ENCODE assay signal across 22 cellular contexts in the genomic region with DNA sequence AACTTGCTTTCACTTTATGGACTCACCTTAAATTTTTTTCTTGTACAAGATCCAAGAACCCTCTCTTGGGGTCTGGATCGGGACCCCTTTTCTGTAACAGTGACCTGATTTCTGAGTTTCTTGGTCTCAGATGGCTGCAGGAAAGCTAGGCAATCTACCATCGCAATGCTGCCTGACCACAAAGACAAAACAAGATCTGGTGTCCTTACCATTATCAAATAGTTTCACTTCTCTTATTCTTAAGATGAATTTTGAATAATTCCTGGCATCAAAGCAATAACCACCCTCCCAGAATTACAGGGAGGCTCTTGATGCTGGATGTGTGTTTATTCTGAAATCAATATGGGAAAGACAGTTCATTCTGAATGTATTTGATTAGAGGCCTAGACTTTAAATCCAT.
"Had no signal": no experiment of that assay in that cellular context is flagged by ENCODE, and none has a peak within 500 bp of the region (broad histone marks: within the 10 kb centered on the region; RNA-seq: fewer than 3 reads in every experiment).

No MANE protein-coding gene starts in this region.

- ATAC-seq: activated CD8-positive, alpha-beta memory T cell treated with anti-CD3 and anti-CD28 coated beads, Interleukin-2, amount 10 ng/mL, durations not matched to agents 7 days and 5 days; left lobe of liver had no signal

- H3K9me3 Mint-ChIP-seq: nephron progenitor cell had no signal

- DNase-seq: activated CD4-positive, alpha-beta memory T cell treated with anti-CD3 and anti-CD28 coated beads, Interleukin-2, amount 10 ng/mL, durations not matched to agents 7 days and 5 days; activated CD4-positive, alpha-beta T cell treated with anti-CD3 and anti-CD28 coated beads for 48 hours; activated CD4-positive, CD25-positive, alpha-beta regulatory T cell; activated CD8-positive, alpha-beta memory T cell treated with anti-CD3 and anti-CD28 coated beads, Interleukin-2, amount 10 ng/mL, durations not matched to agents 7 days and 5 days; activated naive CD4-positive, alpha-beta T cell treated with Interleukin-2 at 50 U/mL for 16 hours; activated naive CD8-positive, alpha-beta T cell treated with anti-CD3 and anti-CD28 coated beads, Interleukin-2, amount 10 ng/mL, durations not matched to agents 7 days and 5 days; caudate nucleus; dorsolateral prefrontal cortex; foreskin melanocyte; hypothalamus; midbrain; nephron progenitor cell; occipital lobe; stimulated activated CD4-positive, alpha-beta T cell treated with anti-CD3 and anti-CD28 coated beads, Interleukin-2, amount 100 ng/mL, for 48 hours; stomach; upper lobe of left lung had no signal

- H3K9me3 ChIP-seq: prostate gland, right atrium auricular region, stomach, upper lobe of left lung had no signal

- H3K27ac ChIP-seq: dorsolateral prefrontal cortex, epithelial cell of prostate, prostate gland, right atrium auricular region, stomach, upper lobe of left lung had no signal

- H3K4me3 ChIP-seq: dorsolateral prefrontal cortex, prostate gland, right atrium auricular region, stomach, upper lobe of left lung had no signal

- H3K4me3 Mint-ChIP-seq: activated CD4-positive, alpha-beta memory T cell treated with anti-CD3 and anti-CD28 coated beads, Interleukin-2, amount 10 ng/mL, durations not matched to agents 7 days and 5 days; activated CD8-positive, alpha-beta memory T cell treated with anti-CD3 and anti-CD28 coated beads, Interleukin-2, amount 10 ng/mL, durations not matched to agents 7 days and 5 days; activated naive CD8-positive, alpha-beta T cell treated with anti-CD3 and anti-CD28 coated beads, Interleukin-2, amount 10 ng/mL, durations not matched to agents 7 days and 5 days; brain; nephron progenitor cell had no signal

- H3K27me3 ChIP-seq: right atrium auricular region, upper lobe of left lung had no signal

- H3K36me3 ChIP-seq: prostate gland, right atrium auricular region, stomach, upper lobe of left lung had no signal

- H3K4me1 ChIP-seq: prostate gland, right atrium auricular region, stomach, upper lobe of left lung had no signal

- H3K36me3 Mint-ChIP-seq: activated CD8-positive, alpha-beta memory T cell treated with anti-CD3 and anti-CD28 coated beads, Interleukin-2, amount 10 ng/mL, durations not matched to agents 7 days and 5 days; brain had no signal

- H3K27ac Mint-ChIP-seq: activated CD4-positive, alpha-beta memory T cell treated with anti-CD3 and anti-CD28 coated beads, Interleukin-2, amount 10 ng/mL, durations not matched to agents 7 days and 5 days; activated CD8-positive, alpha-beta memory T cell treated with anti-CD3 and anti-CD28 coated beads, Interleukin-2, amount 10 ng/mL, durations not matched to agents 7 days and 5 days; activated naive CD8-positive, alpha-beta T cell treated with anti-CD3 and anti-CD28 coated beads, Interleukin-2, amount 10 ng/mL, durations not matched to agents 7 days and 5 days; activated T-helper 2 cell treated with anti-CD3 and anti-CD28 coated beads, Interferon-gamma antibody, Interleukin-2, Interleukin-4, amounts not matched to agents 10 μg/mL and 5 μg/mL and 100 μg/mL, durations not matched to agents 14 hours and 24 hours and 36 hours had no signal
